ENCODE assay signal across 40 cellular contexts in the genomic region with DNA sequence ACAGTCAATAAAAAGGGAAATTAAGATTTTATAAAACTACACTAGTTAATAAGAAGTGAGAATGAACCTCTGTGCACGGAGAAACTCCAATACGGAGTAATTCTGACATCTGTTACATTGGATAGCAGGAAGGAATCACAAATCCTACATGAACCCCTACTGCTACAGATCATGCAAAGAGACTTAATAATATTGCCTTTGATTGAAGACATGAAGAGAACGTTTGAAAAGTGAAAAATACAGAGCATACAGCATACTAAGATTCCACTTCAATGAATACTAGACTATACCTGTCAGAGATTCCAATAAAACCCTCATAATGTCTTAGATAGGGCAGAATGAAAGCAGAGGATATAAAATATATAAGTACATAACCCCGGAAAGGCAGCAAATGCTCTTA.
"Had no signal": no experiment of that assay in that cellular context is flagged by ENCODE, and none has a peak within 500 bp of the region (broad histone marks: within the 10 kb centered on the region; RNA-seq: fewer than 3 reads in every experiment).

No MANE protein-coding gene starts in this region.

- H3K27ac Mint-ChIP-seq: activated naive CD4-positive, alpha-beta T cell treated with anti-CD3 and anti-CD28 coated beads for 36 hours; activated naive CD4-positive, alpha-beta T cell treated with anti-CD3 and anti-CD28 coated beads, Interleukin-2, amount 10 ng/mL, durations not matched to agents 7 days and 5 days; activated naive CD4-positive, alpha-beta T cell treated with anti-CD3 and anti-CD28 coated beads, Interleukin-2, amount 50 U/mL, for 24 hours; activated naive CD4-positive, alpha-beta T cell treated with anti-CD3 and anti-CD28 coated beads, Interleukin-2, amount 50 U/mL, for 72 hours; activated naive CD8-positive, alpha-beta T cell; activated naive CD8-positive, alpha-beta T cell treated with anti-CD3 and anti-CD28 coated beads for 36 hours; activated naive CD8-positive, alpha-beta T cell treated with anti-CD3 and anti-CD28 coated beads, Interleukin-2, amount 10 ng/mL, durations not matched to agents 7 days and 5 days; activated naive CD8-positive, alpha-beta T cell treated with anti-CD3 and anti-CD28 coated beads, Interleukin-2, amount 50 U/mL, for 24 hours; activated T-cell treated with anti-CD3 and anti-CD28 coated beads, Interleukin-2, amount 50 U/mL, for 24 hours; activated T-cell treated with anti-CD3 and anti-CD28 coated beads, Interleukin-2, amount 50 U/mL, for 72 hours; activated T-helper 1 cell treated with anti-CD3 and anti-CD28 coated beads, Interleukin-12 subunit alpha, Interleukin-12 subunit beta, Interleukin-2, Interleukin-4 antibody, amounts not matched to agents 30 ng/mL and 10 ng/mL and 1 ng/mL, durations not matched to agents 14 hours and 24 hours and 36 hours; activated T-helper 17 cell treated with anti-CD3 and anti-CD28 coated beads, Interleukin-2, amount 50 U/mL, for 72 hours; activated T-helper 2 cell treated with anti-CD3 and anti-CD28 coated beads, Interferon-gamma antibody, Interleukin-2, Interleukin-4, amounts not matched to agents 10 μg/mL and 5 μg/mL and 100 μg/mL, durations not matched to agents 14 hours and 24 hours and 36 hours had no signal

- H3K4me1 Mint-ChIP-seq: activated naive CD4-positive, alpha-beta T cell treated with anti-CD3 and anti-CD28 coated beads, Interleukin-2, amount 10 ng/mL, durations not matched to agents 7 days and 5 days; activated naive CD4-positive, alpha-beta T cell treated with anti-CD3 and anti-CD28 coated beads, Interleukin-2, amount 50 U/mL, for 24 hours; activated naive CD8-positive, alpha-beta T cell treated with anti-CD3 and anti-CD28 coated beads for 36 hours; activated naive CD8-positive, alpha-beta T cell treated with anti-CD3 and anti-CD28 coated beads, Interleukin-2, amount 50 U/mL, for 24 hours; activated T-helper 17 cell treated with anti-CD3 and anti-CD28 coated beads, Interleukin-2, amount 50 U/mL, for 72 hours had no signal

- H3K9me3 Mint-ChIP-seq: activated naive CD4-positive, alpha-beta T cell treated with anti-CD3 and anti-CD28 coated beads for 36 hours; activated naive CD4-positive, alpha-beta T cell treated with anti-CD3 and anti-CD28 coated beads, Interleukin-2, amount 10 ng/mL, durations not matched to agents 7 days and 5 days; activated naive CD4-positive, alpha-beta T cell treated with anti-CD3 and anti-CD28 coated beads, Interleukin-2, amount 50 U/mL, for 24 hours; activated naive CD4-positive, alpha-beta T cell treated with anti-CD3 and anti-CD28 coated beads, Interleukin-2, amount 50 U/mL, for 72 hours; activated naive CD8-positive, alpha-beta T cell treated with anti-CD3 and anti-CD28 coated beads for 36 hours; activated naive CD8-positive, alpha-beta T cell treated with anti-CD3 and anti-CD28 coated beads, Interleukin-2, amount 10 ng/mL, durations not matched to agents 7 days and 5 days; activated naive CD8-positive, alpha-beta T cell treated with anti-CD3 and anti-CD28 coated beads, Interleukin-2, amount 50 U/mL, for 24 hours; activated T-cell treated with anti-CD3 and anti-CD28 coated beads, Interleukin-2, amount 50 U/mL, for 24 hours; activated T-cell treated with anti-CD3 and anti-CD28 coated beads, Interleukin-2, amount 50 U/mL, for 4 hours; activated T-cell treated with anti-CD3 and anti-CD28 coated beads, Interleukin-2, amount 50 U/mL, for 72 hours; activated T-helper 1 cell treated with anti-CD3 and anti-CD28 coated beads, Interleukin-12 subunit alpha, Interleukin-12 subunit beta, Interleukin-2, Interleukin-4 antibody, amounts not matched to agents 30 ng/mL and 10 ng/mL and 1 ng/mL, durations not matched to agents 14 hours and 24 hours and 36 hours; activated T-helper 17 cell treated with anti-CD3 and anti-CD28 coated beads, Interleukin-2, amount 50 U/mL, for 72 hours; activated T-helper 2 cell treated with anti-CD3 and anti-CD28 coated beads, Interferon-gamma antibody, Interleukin-2, Interleukin-4, amounts not matched to agents 10 μg/mL and 5 μg/mL and 100 μg/mL, durations not matched to agents 14 hours and 24 hours and 36 hours; brain had no signal

- H3K36me3 Mint-ChIP-seq: activated naive CD4-positive, alpha-beta T cell treated with anti-CD3 and anti-CD28 coated beads, Interleukin-2, amount 10 ng/mL, durations not matched to agents 7 days and 5 days; activated naive CD4-positive, alpha-beta T cell treated with anti-CD3 and anti-CD28 coated beads, Interleukin-2, amount 50 U/mL, for 24 hours; activated naive CD4-positive, alpha-beta T cell treated with anti-CD3 and anti-CD28 coated beads, Interleukin-2, amount 50 U/mL, for 72 hours; activated naive CD8-positive, alpha-beta T cell; activated naive CD8-positive, alpha-beta T cell treated with anti-CD3 and anti-CD28 coated beads for 36 hours; activated naive CD8-positive, alpha-beta T cell treated with anti-CD3 and anti-CD28 coated beads, Interleukin-2, amount 10 ng/mL, durations not matched to agents 7 days and 5 days; brain had no signal

- H3K4me3 Mint-ChIP-seq: activated naive CD4-positive, alpha-beta T cell treated with anti-CD3 and anti-CD28 coated beads for 36 hours; activated naive CD4-positive, alpha-beta T cell treated with anti-CD3 and anti-CD28 coated beads, Interleukin-2, amount 10 ng/mL, durations not matched to agents 7 days and 5 days; activated naive CD4-positive, alpha-beta T cell treated with anti-CD3 and anti-CD28 coated beads, Interleukin-2, amount 50 U/mL, for 24 hours; activated naive CD8-positive, alpha-beta T cell; activated naive CD8-positive, alpha-beta T cell treated with anti-CD3 and anti-CD28 coated beads for 36 hours; activated naive CD8-positive, alpha-beta T cell treated with anti-CD3 and anti-CD28 coated beads, Interleukin-2, amount 10 ng/mL, durations not matched to agents 7 days and 5 days; activated naive CD8-positive, alpha-beta T cell treated with anti-CD3 and anti-CD28 coated beads, Interleukin-2, amount 50 U/mL, for 24 hours; activated T-cell treated with anti-CD3 and anti-CD28 coated beads, Interleukin-2, amount 50 U/mL, for 24 hours; activated T-cell treated with anti-CD3 and anti-CD28 coated beads, Interleukin-2, amount 50 U/mL, for 4 hours; activated T-cell treated with anti-CD3 and anti-CD28 coated beads, Interleukin-2, amount 50 U/mL, for 72 hours; activated T-helper 1 cell treated with anti-CD3 and anti-CD28 coated beads, Interleukin-12 subunit alpha, Interleukin-12 subunit beta, Interleukin-2, Interleukin-4 antibody, amounts not matched to agents 30 ng/mL and 10 ng/mL and 1 ng/mL, durations not matched to agents 14 hours and 24 hours and 36 hours; activated T-helper 17 cell treated with anti-CD3 and anti-CD28 coated beads, Interleukin-2, amount 50 U/mL, for 72 hours; brain; central memory CD8-positive, alpha-beta T cell had no signal

- H3K27me3 Mint-ChIP-seq: activated naive CD4-positive, alpha-beta T cell treated with anti-CD3 and anti-CD28 coated beads, Interleukin-2, amount 10 ng/mL, durations not matched to agents 7 days and 5 days; activated naive CD4-positive, alpha-beta T cell treated with anti-CD3 and anti-CD28 coated beads, Interleukin-2, amount 50 U/mL, for 24 hours; activated naive CD8-positive, alpha-beta T cell treated with anti-CD3 and anti-CD28 coated beads, Interleukin-2, amount 50 U/mL, for 24 hours; activated T-cell treated with anti-CD3 and anti-CD28 coated beads, Interleukin-2, amount 50 U/mL, for 24 hours; brain; central memory CD8-positive, alpha-beta T cell had no signal

- H3K4me3 ChIP-seq: adrenal gland, ascending aorta, body of pancreas, breast epithelium, cardiac muscle cell had no signal

- H3K27me3 ChIP-seq: ascending aorta, body of pancreas, brain microvascular endothelial cell, breast epithelium, cardiac muscle cell had no signal

- FAIRE-seq: astrocyte, bronchial epithelial cell had no signal

- ATAC-seq: activated naive CD4-positive, alpha-beta T cell treated with anti-CD3 and anti-CD28 coated beads, Interleukin-2, amount 50 U/mL, for 72 hours; activated naive CD8-positive, alpha-beta T cell treated with anti-CD3 and anti-CD28 coated beads, Interleukin-2, amount 50 U/mL, for 24 hours; activated T-cell treated with anti-CD3 and anti-CD28 coated beads, Interleukin-2, amount 50 U/mL, for 4 hours; activated T-cell treated with anti-CD3 and anti-CD28 coated beads, Interleukin-2, amount 50 U/mL, for 72 hours; activated T-helper 17 cell treated with anti-CD3 and anti-CD28 coated beads, Interleukin-2, amount 50 U/mL, for 72 hours; body of pancreas had no signal

- DNase-seq: activated effector memory CD4-positive, alpha-beta T cell treated with anti-CD3 and anti-CD28 coated beads, Interleukin-2, amount 50 U/mL, for 16 hours; activated effector memory CD4-positive, alpha-beta T cell treated with Interleukin-2 at 50 U/mL for 16 hours; activated gamma-delta T cell; activated gamma-delta T cell treated with Interleukin-2 at 50 U/mL for 16 hours; activated naive CD4-positive, alpha-beta T cell; activated naive CD4-positive, alpha-beta T cell treated with anti-CD3 and anti-CD28 coated beads for 36 hours; activated naive CD4-positive, alpha-beta T cell treated with anti-CD3 and anti-CD28 coated beads, Interleukin-2, amount 10 ng/mL, durations not matched to agents 7 days and 5 days; activated naive CD4-positive, alpha-beta T cell treated with anti-CD3 and anti-CD28 coated beads, Interleukin-2, amount 50 U/mL, for 16 hours; activated naive CD4-positive, alpha-beta T cell treated with Interleukin-2 at 50 U/mL for 16 hours; activated naive CD8-positive, alpha-beta T cell treated with anti-CD3 and anti-CD28 coated beads for 36 hours; activated naive CD8-positive, alpha-beta T cell treated with anti-CD3 and anti-CD28 coated beads, Interleukin-2, amount 10 ng/mL, durations not matched to agents 7 days and 5 days; activated naive CD8-positive, alpha-beta T cell treated with anti-CD3 and anti-CD28 coated beads, Interleukin-2, amount 50 U/mL, for 24 hours; activated T-cell treated with anti-CD3 and anti-CD28 coated beads, Interleukin-2, amount 50 U/mL, for 1 hour; activated T-cell treated with anti-CD3 and anti-CD28 coated beads, Interleukin-2, amount 50 U/mL, for 24 hours; activated T-cell treated with anti-CD3 and anti-CD28 coated beads, Interleukin-2, amount 50 U/mL, for 4 hours; activated T-cell treated with anti-CD3 and anti-CD28 coated beads, Interleukin-2, amount 50 U/mL, for 48 hours; activated T-cell treated with anti-CD3 and anti-CD28 coated beads, Interleukin-2, amount 50 U/mL, for 72 hours; adrenal gland; amniotic stem cell; amygdala; anterior cingulate cortex; aorta; body of pancreas; brain microvascular endothelial cell; caudate nucleus; central memory CD4-positive, alpha-beta T cell; cerebellar nuclear complex had no signal

- H3K27ac ChIP-seq: adrenal gland, ascending aorta, body of pancreas, brain microvascular endothelial cell, breast epithelium, cardiac muscle cell had no signal

- H3K9me3 ChIP-seq: adrenal gland, ascending aorta, body of pancreas, breast epithelium had no signal

- H3K36me3 ChIP-seq: adrenal gland, ascending aorta, brain microvascular endothelial cell, breast epithelium, cardiac muscle cell had no signal

- H3K4me1 ChIP-seq: adrenal gland, ascending aorta, body of pancreas, breast epithelium had no signal
